In genomic region chr17:75181608-75182318, GRCh38 we compare ENCODE assay signal across 8 cellular contexts. TPM values are rescaled to one million over a fixed set of nuclear protein-coding genes. Genes with fewer than 3 reads are reported as not detected.
A peak's percentile ranks its signal among the peaks of the same experiment; 100 is the strongest.
DNase-seq lines count a peak whose midpoint lies in the region; ATAC-seq and TF ChIP-seq lines count a peak whose summit lies in the region.

No MANE protein-coding gene starts in this region.

- H3K4me2 ChIP-seq in hepatocyte: peak overlapping the region; percentile 91

- peak overlapping the region; percentile 99 for H3K4me3 ChIP-seq in hepatocyte
- H3K4me3 ChIP-seq in skeletal muscle tissue (ENCODE audit: low read length in 3 of 3): peak overlapping the region; percentile 76 to 92 (median 86)

- WGBS in hepatocyte (ENCODE audit: low lambda C conversion rate, missing lambda C conversion rate): 2% methylated on average over 26 of the region's 34 CpGs

- H4K20me1 ChIP-seq in hepatocyte (ENCODE audit: insufficient read depth, poor library complexity, severe bottlenecking): peaks cover 48% of the 10 kb centered on the region

- H3K36me3 ChIP-seq in hepatocyte (replicated peaks; ENCODE audit: insufficient read depth, low read depth): no peaks in the 10 kb centered on the region
- H3K36me3 ChIP-seq in skeletal muscle tissue (ENCODE audit: control insufficient read depth in 3 of 3, insufficient read depth in 3 of 3, low read length in 3 of 3): peaks cover 2 to 14% (median 11%) of the 10 kb centered on the region in 3 donors

- H2AFZ ChIP-seq in hepatocyte: peak overlapping the region; percentile 51

- H3K27me3 ChIP-seq in hepatocyte: no peaks in the 10 kb centered on the region
- no peaks in the 10 kb centered on the region for H3K27me3 ChIP-seq in skeletal muscle tissue (ENCODE audit: control insufficient read depth in 3 of 3, insufficient read depth in 3 of 3, low read length in 3 of 3)

- H3K9me3 ChIP-seq in hepatocyte (ENCODE audit: low read depth) (no peaks in the 10 kb centered on the region), skeletal muscle tissue (ENCODE audit: control insufficient read depth in 3 of 3, low read length in 3 of 3) (no peaks in the 10 kb centered on the region)

- peaks cover 61% of the 10 kb centered on the region for H3K79me2 ChIP-seq in hepatocyte

- H3K9me2 ChIP-seq in hepatocyte (replicated peaks; ENCODE audit: insufficient read depth): no peaks in the 10 kb centered on the region

- DNase-seq in activated CD4-positive, CD25-positive, alpha-beta regulatory T cell treated with anti-CD3 and anti-CD28 coated beads, Interleukin-2, amount 50 U/mL, for 72 hours: peak; percentile 54
- DNase-seq in NCI-H69 (lab: John Stamatoyannopoulos, UW) (peak; percentile 63), hepatocyte (ENCODE audit: low spot score) (peak; percentile 35), GOT3 (lab: John Stamatoyannopoulos, UW) (no peak)
- DNase-seq in activated naive CD4-positive, alpha-beta T cell treated with anti-CD3 and anti-CD28 coated beads, Interleukin-2, amount 50 U/mL, for 16 hours: peak; percentile 46

- H3K9ac ChIP-seq in skeletal muscle tissue (ENCODE audit: low read depth in 1 of 3, low read length in 3 of 3): peak overlapping the region; percentile 79 to 96 (median 95)

- H3K4me1 ChIP-seq in hepatocyte (ENCODE audit: insufficient read depth) (peaks cover 6% of the 10 kb centered on the region), skeletal muscle tissue (ENCODE audit: control insufficient read depth in 3 of 3, insufficient read depth in 3 of 3, low read length in 3 of 3) (peaks cover 10 to 24% (median 19%) of the 10 kb centered on the region in 3 donors)

- H3K27ac ChIP-seq in hepatocyte (peak overlapping the region; percentile 100), skeletal muscle tissue (ENCODE audit: low read depth, low read length) (peak overlapping the region; percentile 93)

- TF ChIP-seq CTCF in hepatocyte (IDR thresholded peaks at IDR 0.05; ENCODE audit: poor library complexity): no peak

- no peak for ATAC-seq in activated CD4-positive, CD25-positive, alpha-beta regulatory T cell treated with anti-CD3 and anti-CD28 coated beads, Interleukin-2, amount 50 U/mL, for 24 hours
- ATAC-seq in HG02870 (IDR thresholded peaks at IDR 0.05; ENCODE audit: unreplicated experiment): no peak

RNA-seq across cellular contexts. Expression of gene SUMO2, which starts 1.0 kb away (rescaled TPM):
- total RNA-seq in hepatocyte: 112 and 115 TPM in 2 replicates
- 424 and 434 TPM in 2 replicates for polyA plus RNA-seq in hepatocyte
- total RNA-seq in skeletal muscle tissue: 62.1 TPM

RNA-seq across cellular contexts. Expression of gene NUP85, which starts 23.7 kb away (rescaled TPM):
- total RNA-seq in hepatocyte (28.6 and 33.6 TPM in 2 replicates), skeletal muscle tissue (22.4 TPM)
- 38.8 and 45.5 TPM in 2 replicates for polyA plus RNA-seq in hepatocyte

RNA-seq across cellular contexts. Expression of gene JPT1, which starts 27.5 kb away (rescaled TPM):
- total RNA-seq in hepatocyte (103 and 107 TPM in 2 replicates), skeletal muscle tissue (109 TPM)
- polyA plus RNA-seq in hepatocyte: 172 and 181 TPM in 2 replicates

RNA-seq across cellular contexts. Expression of gene NT5C, which starts 50.2 kb away (rescaled TPM):
- total RNA-seq in hepatocyte: 46.3 and 66.8 TPM in 2 replicates
- 73.3 and 82.2 TPM in 2 replicates for polyA plus RNA-seq in hepatocyte
- total RNA-seq in skeletal muscle tissue: 32.9 TPM
